In genomic region chr10:12350167-12350872, GRCh38 we compare ENCODE assay signal across 8 cellular contexts.
DNase-seq lines count a peak whose midpoint lies in the region; ATAC-seq and TF ChIP-seq lines count a peak whose summit lies in the region.

No MANE protein-coding gene starts in this region.

- H3K4me1 ChIP-seq in KMS-11 (ENCODE audit: low read depth, poor library complexity, severe bottlenecking): peaks cover 42% of the 10 kb centered on the region

- peaks cover 46% of the 10 kb centered on the region for H3K79me2 ChIP-seq in KMS-11 (ENCODE audit: insufficient read depth, low read depth)

- peak overlapping the region; percentile 82 for H3K9ac ChIP-seq in KMS-11

- peak overlapping the region; percentile 54 for H3K4me3 ChIP-seq in KMS-11 (IDR thresholded peaks at IDR 0.05; ENCODE audit: insufficient read depth, low read depth, low read length)

- H3K27me3 ChIP-seq in KMS-11 (ENCODE audit: insufficient read depth, low read depth): no peaks in the 10 kb centered on the region

- no peak for TF ChIP-seq CTCF in KMS-11 (conservative IDR thresholded peaks at IDR 0.05; ENCODE audit: low read depth, low read length)

- H3K4me2 ChIP-seq in KMS-11: peak overlapping the region; percentile 88

- peak overlapping the region; percentile 52 for H2AFZ ChIP-seq in KMS-11 (ENCODE audit: low read depth)

- TF ChIP-seq POLR2A in GM18505 (IDR thresholded peaks at IDR 0.05; ENCODE audit: borderline replicate concordance, extremely low read depth, insufficient read depth, insufficient read length): peak; percentile 35

- ATAC-seq in GM18505 (IDR thresholded peaks at IDR 0.05; ENCODE audit: unreplicated experiment): no peak

- no peaks in the 10 kb centered on the region for H4K20me1 ChIP-seq in KMS-11 (ENCODE audit: insufficient read depth)

- H3K36me3 ChIP-seq in KMS-11 (ENCODE audit: insufficient read depth): no peaks in the 10 kb centered on the region

- H3K27ac ChIP-seq in KMS-11: peak overlapping the region; percentile 67
- H3K27ac ChIP-seq in cingulate gyrus (ENCODE audit: low read depth, low read length): peak overlapping the region; percentile 65

- DNase-seq in 8988T: peak; percentile 39
- peak; percentile 24 for DNase-seq in activated CD4-positive, alpha-beta T cell treated with anti-CD3 and anti-CD28 coated beads for 1 hour
- peak; percentile 74 for DNase-seq in left kidney (ENCODE audit: low read depth, low spot score)
- DNase-seq in stimulated activated CD4-positive, alpha-beta T cell treated with anti-CD3 and anti-CD28 coated beads, Interleukin-2, amount 100 ng/mL, for 24 hours: peak; percentile 46 to 49
- DNase-seq in cortex of kidney (lab: John Stamatoyannopoulos, UW): no peak
